In genomic region chr2:216319771-216320170, GRCh38 we compare ENCODE assay signal across 1 cellular context.
A peak's percentile ranks its signal among the peaks of the same experiment; 100 is the strongest.
TF ChIP-seq lines count a peak whose summit lies in the region.

No MANE protein-coding gene starts in this region.

TF ChIP-seq in GM23338, 12 proteins besides CTCF, POLR2A, EP300 and RAD21:
- TF ChIP-seq EZH2phosphoT487 (IDR thresholded peaks at IDR 0.05; ENCODE audit: unreplicated experiment) = no peak
- TF ChIP-seq ZNF462 (CRISPR knock-in tag; IDR thresholded peaks at IDR 0.05) = peak; percentile 87
- TF ChIP-seq EZH2 (IDR thresholded peaks at IDR 0.05; ENCODE audit: low read depth, unreplicated experiment) = no peak
TF ChIP-seq in GM23338: peak in this region for 1.
